8 cellular contexts compared by ENCODE assay signal in genomic region chr7:152464312-152465117, GRCh38. TPM values are rescaled to one million over a fixed set of nuclear protein-coding genes. Genes with fewer than 3 reads are reported as not detected.
DNase-seq lines count a peak whose midpoint lies in the region; ATAC-seq, FAIRE-seq and TF ChIP-seq lines count a peak whose summit lies in the region.

No MANE protein-coding gene starts in this region.

- no peaks in the 10 kb centered on the region for H3K36me3 ChIP-seq in Caco-2 (ENCODE audit: control insufficient read depth, insufficient read depth, low read length)
- no peaks in the 10 kb centered on the region for H3K36me3 ChIP-seq in OCI-LY7 (ENCODE audit: insufficient read depth, low read length)

- peak overlapping the region; percentile 89 for H3K4me3 Mint-ChIP-seq in Caco-2 (ENCODE audit: unreplicated experiment)
- peak overlapping the region; percentile 85 for H3K4me3 Mint-ChIP-seq in natural killer cell treated with Interleukin-12 subunit alpha and Interleukin-12 subunit beta and Interleukin-15 and Interleukin-18, amount 100 ng/mL, for 72 hours

- H4K20me1 ChIP-seq in OCI-LY7 (ENCODE audit: insufficient read depth, low read length), result no peaks in the 10 kb centered on the region

- peaks cover 10% of the 10 kb centered on the region; the same call in 1 of the 2 replicates for H3K79me2 ChIP-seq in OCI-LY7 (ENCODE audit: insufficient read depth, low read depth, low read length)

- peaks cover 10% of the 10 kb centered on the region for H3K4me1 Mint-ChIP-seq in Caco-2 (ENCODE audit: low read depth, unreplicated experiment)
- peaks cover 4 to 5% of the 10 kb centered on the region in 2 donors for H3K4me1 Mint-ChIP-seq in natural killer cell treated with Interleukin-12 subunit alpha and Interleukin-12 subunit beta and Interleukin-15 and Interleukin-18, amount 100 ng/mL, for 72 hours (ENCODE audit: low read depth in 2 of 2)

- H3K4me2 ChIP-seq in OCI-LY7 (ENCODE audit: low read length), result peak overlapping the region; percentile 76

- H3K9me3 Mint-ChIP-seq in Caco-2 (ENCODE audit: unreplicated experiment), result no peaks in the 10 kb centered on the region
- no peaks in the 10 kb centered on the region for H3K9me3 Mint-ChIP-seq in natural killer cell treated with Interleukin-12 subunit alpha and Interleukin-12 subunit beta and Interleukin-15 and Interleukin-18, amount 100 ng/mL, for 72 hours

- no peaks in the 10 kb centered on the region for H3K9me2 ChIP-seq in OCI-LY7 (ENCODE audit: insufficient read depth, low read length)

- peak overlapping the region; percentile 90 for H3K27ac Mint-ChIP-seq in Caco-2 (ENCODE audit: unreplicated experiment)
- H3K27ac Mint-ChIP-seq in natural killer cell treated with Interleukin-12 subunit alpha and Interleukin-12 subunit beta and Interleukin-15 and Interleukin-18, amount 100 ng/mL, for 72 hours, result peak overlapping the region; percentile 84 to 85

- H3K27me3 ChIP-seq in Caco-2 (replicated peaks; ENCODE audit: control insufficient read depth, insufficient read depth, low read length), result no peaks in the 10 kb centered on the region

- BruUV-seq in Caco-2 (replicated peaks; lab: Mats Ljungman, UMichigan) (TSS peak; percentile 89), OCI-LY7 (replicated peaks; lab: Mats Ljungman, UMichigan) (no TSS peak)

- CTCF ChIA-PET in Caco-2 (lab: Charles Lee), result interaction anchor here (0.7 kb wide), 1 partner anchor 31 kb away, joined by 3 read pairs; no protein-coding TSS in a partner anchor
- CTCF ChIA-PET in OCI-LY7 (lab: Charles Lee; ENCODE audit: unreplicated experiment), result no interaction called here

- peak overlapping the region; percentile 73 for H2AFZ ChIP-seq in OCI-LY7 (ENCODE audit: low read length)

- peaks cover 15% of the 10 kb centered on the region for H3K36me3 Mint-ChIP-seq in Caco-2 (ENCODE audit: insufficient read depth, unreplicated experiment)
- H3K36me3 Mint-ChIP-seq in natural killer cell treated with Interleukin-12 subunit alpha and Interleukin-12 subunit beta and Interleukin-15 and Interleukin-18, amount 100 ng/mL, for 72 hours, result no peaks in the 10 kb centered on the region

- peak overlapping the region; percentile 80 for H3K27ac ChIP-seq in OCI-LY7 (ENCODE audit: low read depth, low read length, poor library complexity, severe bottlenecking)

- peak; percentile 34 for ATAC-seq in HG03442 (IDR thresholded peaks at IDR 0.05; ENCODE audit: unreplicated experiment)
- ATAC-seq in natural killer cell treated with Interleukin-12 subunit alpha and Interleukin-12 subunit beta and Interleukin-15 and Interleukin-18, amount 100 ng/mL, for 72 hours, result peak; percentile 56 to 67

- TF ChIP-seq CTCF in Caco-2 (IDR thresholded peaks at IDR 0.05; ENCODE audit: insufficient read depth in 1 of 2, low read depth in 1 of 2, low read length in 1 of 2, severe bottlenecking in 1 of 2, unreplicated experiment in 1 of 2), result no peak
- TF ChIP-seq CTCF in OCI-LY7 (conservative IDR thresholded peaks at IDR 0.05; ENCODE audit: low read length), result no peak
- no peak for TF ChIP-seq CTCF in fibroblast of mammary gland (conservative IDR thresholded peaks at IDR 0.05; ENCODE audit: control insufficient read depth, insufficient read depth, low read depth, low read length)

- peak; percentile 21 for FAIRE-seq in GM19239 (lab: Jason Lieb, UNC)

- no peaks in the 10 kb centered on the region for H3K27me3 Mint-ChIP-seq in Caco-2 (ENCODE audit: insufficient read depth, unreplicated experiment)
- no peaks in the 10 kb centered on the region for H3K27me3 Mint-ChIP-seq in natural killer cell treated with Interleukin-12 subunit alpha and Interleukin-12 subunit beta and Interleukin-15 and Interleukin-18, amount 100 ng/mL, for 72 hours

- POLR2A ChIA-PET in Caco-2 (lab: Charles Lee) (interaction anchor here (0.6 to 1.2 kb wide), 8 partner anchors 8 to 132 kb away, joined by 3 to 6 read pairs (median 4); no protein-coding TSS in a partner anchor), OCI-LY7 (lab: Charles Lee) (interaction anchor here (0.6 to 1.6 kb wide), 3 partner anchors 124 to 330 kb away, joined by 4 to 5 read pairs (median 4); no protein-coding TSS in a partner anchor)

- peak overlapping the region; percentile 98 for H3K4me3 ChIP-seq in Caco-2 (ENCODE audit: low read depth, low read length)
- peak overlapping the region; percentile 77 for H3K4me3 ChIP-seq in OCI-LY7 (ENCODE audit: low read depth, low read length, poor library complexity, severe bottlenecking)
- H3K4me3 ChIP-seq in fibroblast of mammary gland (ENCODE audit: control insufficient read depth, low read depth, low read length), result peak overlapping the region; percentile 78

- H3K4me1 ChIP-seq in Caco-2 (0 out of 2 replicates have a peak, but pooled peaks cover 5% of the 10 kb centered on the region), OCI-LY7 (ENCODE audit: insufficient read depth, low read length, poor library complexity, severe bottlenecking) (peaks cover 14% of the 10 kb centered on the region)

- peak; percentile 79 to 87 for DNase-seq in Caco-2
- peak; percentile 65 for DNase-seq in GM19239 (ENCODE audit: insufficient read length, low spot score)
- peak; percentile 72 for DNase-seq in OCI-LY7 (ENCODE audit: low spot score)
- peak; percentile 50 for DNase-seq in activated T-helper 1 cell treated with Interleukin-2 at 50 U/mL for 16 hours (ENCODE audit: low read depth)
- DNase-seq in fibroblast of mammary gland (ENCODE audit: low read depth), result peak; percentile 65
- DNase-seq in natural killer cell treated with Interleukin-12 subunit alpha and Interleukin-12 subunit beta and Interleukin-15 and Interleukin-18, amount 100 ng/mL, for 72 hours (ENCODE audit: low spot score), result peak; percentile 88
- DNase-seq in stimulated activated naive CD4-positive, alpha-beta T cell treated with Interleukin-2 at 50 U/mL for 16 hours (lab: John Stamatoyannopoulos, UW), result peak; percentile 73

- intact Hi-C loops in Caco-2 (cut with micrococcal nuclease; ENCODE audit: unreplicated experiment) (loop anchor here (5.0 to 10.0 kb wide), 5 partner anchors 78 to 298 kb away; no protein-coding TSS in a partner anchor), OCI-LY7 (cut with micrococcal nuclease; ENCODE audit: unreplicated experiment) (loop anchor here (1.0 to 10.0 kb wide), 4 partner anchors 122 to 830 kb away; no protein-coding TSS in a partner anchor)

- H3K9me3 ChIP-seq in Caco-2, result peaks cover under 1% of the 10 kb centered on the region; the same call in 1 of the 2 replicates
- H3K9me3 ChIP-seq in OCI-LY7 (ENCODE audit: low read length), result 0 out of 2 replicates have a peak, but pooled peaks cover 3% of the 10 kb centered on the region

RNA-seq across cellular contexts. Expression of gene KMT2C, which starts 28.7 kb away (rescaled TPM):
- total RNA-seq in Caco-2 (2022) (59.5 and 71.1 TPM in 2 replicates), OCI-LY7 (2022) (86.8 and 105 TPM in 2 replicates)
- 47.5 and 51.9 TPM in 2 replicates for total RNA-seq in OCI-LY7 (2014; rRNA removed; shearing (Covaris generic))
- 100 to 1,000 TPM in 1 of 2 donors, 10 to 100 TPM in 1; 71.2 to 105 TPM for total RNA-seq in natural killer cell treated with Interleukin-12 subunit alpha and Interleukin-12 subunit beta and Interleukin-15 and Interleukin-18, amount 100 ng/mL, for 72 hours

Comparison
In these comparisons a context has a peak if more than half of its experiments do, and no peak if none do; other contexts are left out.
1. Peak in every context shown above with its lines: DNase-seq, ATAC-seq, H3K4me3 ChIP-seq and H3K27ac ChIP-seq.